ENCODE assay signal across 9 cellular contexts in genomic region chr14:23008836-23009235, GRCh38. TPM values are rescaled to one million over a fixed set of nuclear protein-coding genes. Genes with fewer than 3 reads are reported as not detected.
DNase-seq lines count a peak whose midpoint lies in the region; ATAC-seq and TF ChIP-seq lines count a peak whose summit lies in the region.
"Had no signal": no experiment of that assay in that cellular context is flagged by ENCODE, and none has a peak within 500 bp of the region (broad histone marks: within the 10 kb centered on the region; RNA-seq: fewer than 3 reads in every experiment).

No MANE protein-coding gene starts in this region.

- H3K27ac Mint-ChIP-seq in IgD-negative memory B cell: peak overlapping the region in 2 of 3 donors; percentile 62 to 84

- no peaks in the 10 kb centered on the region for H3K36me3 ChIP-seq in Peyer's patch

- no peaks in the 10 kb centered on the region for H3K9me3 ChIP-seq in Peyer's patch

- H3K27me3 Mint-ChIP-seq in IgD-negative memory B cell: no peaks in the 10 kb centered on the region

- peaks cover 0 to 22% (median 2%) of the 10 kb centered on the region in 4 donors for H3K4me1 ChIP-seq in Peyer's patch

- H3K36me3 Mint-ChIP-seq in IgD-negative memory B cell: peaks cover 2% of the 10 kb centered on the region

- peaks cover 17 to 26% (median 22%) of the 10 kb centered on the region in 3 donors for H3K4me1 Mint-ChIP-seq in IgD-negative memory B cell

- peak overlapping the region; percentile 26 to 96 (median 78) for H3K4me3 Mint-ChIP-seq in IgD-negative memory B cell

- no peak overlapping the region for H3K4me3 ChIP-seq in fibroblast of villous mesenchyme (ENCODE audit: low read depth, low read length)
- no peak overlapping the region for H3K4me3 ChIP-seq in Peyer's patch

- H3K27ac ChIP-seq in Peyer's patch: no peak overlapping the region

- no peak for TF ChIP-seq POLR2A in Peyer's patch (IDR thresholded peaks at IDR 0.05)

- no peak for ATAC-seq in HG02642 (IDR thresholded peaks at IDR 0.05; ENCODE audit: poor library complexity, unreplicated experiment)
- ATAC-seq in HG03521 (IDR thresholded peaks at IDR 0.05; ENCODE audit: unreplicated experiment): no peak

- H3K9me3 Mint-ChIP-seq in IgD-negative memory B cell: no peaks in the 10 kb centered on the region

- no peaks in the 10 kb centered on the region for H3K27me3 ChIP-seq in Peyer's patch

- DNase-seq in COR-L47 (lab: John Stamatoyannopoulos, UW): peak; percentile 11
- DNase-seq in RKO (ENCODE audit: low spot score): peak; percentile 70
- DNase-seq in fibroblast of villous mesenchyme (ENCODE audit: low read depth): peak; percentile 14
- no peak for DNase-seq in stimulated activated CD4-positive, alpha-beta T cell treated with anti-CD3 and anti-CD28 coated beads, Interleukin-2, amount 100 ng/mL, for 24 hours
- no peak for DNase-seq in Peyer's patch
- DNase-seq: effector CD8-positive, alpha-beta T cell had no signal

- TF ChIP-seq CTCF in fibroblast of villous mesenchyme (IDR thresholded peaks at IDR 0.05; ENCODE audit: insufficient read depth, low read depth, low read length): no peak
- no peak for TF ChIP-seq CTCF in Peyer's patch (IDR thresholded peaks at IDR 0.05)

RNA-seq across cellular contexts. Expression of gene C14orf93, which starts 1.1 kb away (rescaled TPM):
- 8.0 TPM for polyA plus RNA-seq in IgD-negative memory B cell
- total RNA-seq in fibroblast of villous mesenchyme (4.5 and 4.7 TPM in 2 replicates), Peyer's patch (10 to 100 TPM; 11.0 to 34.4 (median 19.8) TPM)

RNA-seq across cellular contexts. Expression of gene PSMB5, which starts 25.9 kb away (rescaled TPM):
- polyA plus RNA-seq in IgD-negative memory B cell: 28.0 TPM
- total RNA-seq in fibroblast of villous mesenchyme (178 and 196 TPM in 2 replicates), Peyer's patch (100 to 1,000 TPM in 1 of 4 donors, 10 to 100 TPM in 3; 49.6 to 116 (median 68.8) TPM)

RNA-seq across cellular contexts. Expression of gene AJUBA, which starts 26.5 kb away (rescaled TPM):
- 0.16 TPM for polyA plus RNA-seq in IgD-negative memory B cell
- total RNA-seq in fibroblast of villous mesenchyme: 105 and 131 TPM in 2 replicates
- total RNA-seq in Peyer's patch: 1 to 10 TPM in 3 of 4 donors, under 1 TPM in 1; 0.70 to 3.3 (median 2.4) TPM

RNA-seq across cellular contexts. Expression of gene PSMB11, which starts 33.2 kb away (rescaled TPM):
- polyA plus RNA-seq in IgD-negative memory B cell: not detected
- total RNA-seq in fibroblast of villous mesenchyme (not detected in 2 replicates), Peyer's patch (not detected)

RNA-seq across cellular contexts. Expression of gene CDH24, which starts 48.5 kb away (rescaled TPM):
- 0.09 TPM for polyA plus RNA-seq in IgD-negative memory B cell
- total RNA-seq in fibroblast of villous mesenchyme: 6.4 and 10.8 TPM in 2 replicates
- total RNA-seq in Peyer's patch: 10 to 100 TPM in 1 of 4 donors, 1 to 10 TPM in 3; 1.1 to 12.4 (median 5.5) TPM

Comparison
In these comparisons a context has a peak if more than half of its experiments do, and no peak if none do; other contexts are left out.
1. DNase-seq: peak in COR-L47 (single experiment), RKO (single experiment) and fibroblast of villous mesenchyme (single experiment); none in stimulated activated CD4-positive, alpha-beta T cell treated with anti-CD3 and anti-CD28 coated beads, Interleukin-2, amount 100 ng/mL, for 24 hours (0 of 2) and Peyer's patch (0 of 3).
2. RNA of gene AJUBA, which starts 26.5 kb away (total RNA-seq): 105 to 131 TPM in fibroblast of villous mesenchyme; 0.70 to 3.3 TPM in Peyer's patch; every median in the first group is over 10 times any median in the second.